In genomic region chrX:11954196-11954595, GRCh38 we compare ENCODE assay signal across 19 cellular contexts.
"Had no signal": no experiment of that assay in that cellular context is flagged by ENCODE, and none has a peak within 500 bp of the region (broad histone marks: within the 10 kb centered on the region; RNA-seq: fewer than 3 reads in every experiment).

No MANE protein-coding gene starts in this region.

- H3K9me3 ChIP-seq: ascending aorta, left ventricle myocardium inferior, suprapubic skin, upper lobe of left lung had no signal

- H3K4me3 ChIP-seq: ascending aorta, cardiac muscle cell, hepatocyte, left ventricle myocardium inferior, skin epidermis, suprapubic skin, upper lobe of left lung had no signal

- H3K79me2 ChIP-seq: hepatocyte had no signal

- H3K27ac ChIP-seq: ascending aorta, cardiac muscle cell, hepatocyte, left ventricle myocardium inferior, skin epidermis, suprapubic skin, upper lobe of left lung had no signal

- H3K4me2 ChIP-seq: hepatocyte had no signal

- DNase-seq: activated CD4-positive, CD25-positive, alpha-beta regulatory T cell treated with anti-CD3 and anti-CD28 coated beads, Interleukin-2, amount 50 U/mL, for 72 hours; activated naive CD4-positive, alpha-beta T cell treated with anti-CD3 and anti-CD28 coated beads for 36 hours; activated naive CD8-positive, alpha-beta T cell treated with anti-CD3 and anti-CD28 coated beads, Interleukin-2, amount 50 U/mL, for 24 hours; activated T-cell treated with anti-CD3 and anti-CD28 coated beads for 4 hours; endodermal cell; kidney; left ventricle myocardium inferior; nucleus accumbens; posterior cingulate gyrus; stimulated activated CD4-positive, alpha-beta T cell treated with anti-CD3 and anti-CD28 coated beads, Interleukin-4, amount 100 ng/mL, for 4 hours; stimulated activated CD8-positive, alpha-beta memory T cell treated with anti-CD3 and anti-CD28 coated beads, Interleukin-4, amount 100 ng/mL, for 48 hours; upper lobe of left lung had no signal

- H3K27me3 ChIP-seq: ascending aorta, cardiac muscle cell, hepatocyte, suprapubic skin, upper lobe of left lung had no signal

- ATAC-seq: activated naive CD8-positive, alpha-beta T cell treated with anti-CD3 and anti-CD28 coated beads, Interleukin-2, amount 50 U/mL, for 24 hours; esophagus mucosa; natural killer cell treated with Interleukin-12 subunit alpha and Interleukin-12 subunit beta and Interleukin-15 and Interleukin-18, amount 100 ng/mL, for 72 hours had no signal

- H2AFZ ChIP-seq: hepatocyte had no signal

- H3K36me3 ChIP-seq: ascending aorta, cardiac muscle cell, left ventricle myocardium inferior, suprapubic skin, upper lobe of left lung had no signal

- H3K4me1 ChIP-seq: ascending aorta, left ventricle myocardium inferior, suprapubic skin, upper lobe of left lung had no signal
